12 cellular contexts compared by ENCODE assay signal in the genomic region with DNA sequence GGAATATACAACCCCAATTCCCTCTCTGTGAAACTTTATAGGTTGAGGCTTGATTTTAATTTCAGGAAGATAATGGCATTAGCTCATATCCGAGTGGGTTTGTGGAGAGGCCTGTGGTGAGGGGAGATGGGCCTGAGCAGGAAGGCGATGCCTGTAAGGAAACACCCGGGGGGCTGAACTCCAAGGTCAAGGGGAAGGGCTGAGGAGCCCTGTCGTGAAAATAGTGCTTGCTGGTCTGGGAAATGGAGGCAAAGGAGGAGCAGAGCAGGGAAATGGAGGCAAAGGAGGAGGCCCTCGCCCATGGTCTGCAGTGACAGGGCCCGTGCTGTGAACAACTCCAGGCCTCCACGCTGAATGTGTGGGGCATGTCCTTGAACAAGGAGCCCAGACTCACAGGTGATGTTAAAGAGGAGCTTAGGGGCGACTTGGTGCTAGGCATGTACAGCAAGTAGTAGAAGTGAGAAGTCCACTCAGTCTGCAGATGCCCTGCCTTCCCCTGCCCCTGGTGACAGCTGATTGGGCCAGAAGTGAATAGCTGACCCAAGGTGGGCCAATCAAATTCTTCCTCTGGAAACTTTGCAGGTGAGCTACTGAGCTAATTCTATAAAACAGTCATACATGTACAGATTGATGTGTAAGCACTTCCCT. TPM values are rescaled to one million over a fixed set of nuclear protein-coding genes. Genes with fewer than 3 reads are reported as not detected.
A peak's percentile ranks its signal among the peaks of the same experiment; 100 is the strongest.
DNase-seq lines count a peak whose midpoint lies in the region; ATAC-seq, FAIRE-seq and TF ChIP-seq lines count a peak whose summit lies in the region.
"Had no signal": no experiment of that assay in that cellular context is flagged by ENCODE, and none has a peak within 500 bp of the region (broad histone marks: within the 10 kb centered on the region; RNA-seq: fewer than 3 reads in every experiment).

No MANE protein-coding gene starts in this region.

- FAIRE-seq in GM12891 (lab: Jason Lieb, UNC), result peak; percentile 28

- no peak overlapping the region for H3K27ac Mint-ChIP-seq in neural crest cell (ENCODE audit: unreplicated experiment)
- H3K27ac Mint-ChIP-seq in stimulated activated effector memory CD8-positive, alpha-beta T cell treated with anti-CD3 and anti-CD28 coated beads, Interleukin-12 subunit alpha, Interleukin-12 subunit beta, amount 100 ng/mL, for 72 hours, result no peak overlapping the region
- H3K27ac Mint-ChIP-seq in activated CD4-positive, alpha-beta memory T cell treated with anti-CD3 and anti-CD28 coated beads, Interleukin-2, amount 10 ng/mL, durations not matched to agents 7 days and 5 days, result no peak overlapping the region
- H3K27ac Mint-ChIP-seq in naive thymus-derived CD8-positive, alpha-beta T cell, result peak overlapping the region in 2 of 10 donors; percentile 37 to 41

- POLR2A ChIA-PET in activated CD4-positive, alpha-beta memory T cell treated with anti-CD3 and anti-CD28 coated beads, Interleukin-2, amount 10 ng/mL, durations not matched to agents 7 days and 5 days (lab: Charles Lee), result no interaction called here
- POLR2A ChIA-PET in naive thymus-derived CD8-positive, alpha-beta T cell (lab: Charles Lee), result no interaction called here

- peaks cover 28% of the 10 kb centered on the region for H3K4me1 Mint-ChIP-seq in neural crest cell
- peaks cover 6% of the 10 kb centered on the region for H3K4me1 Mint-ChIP-seq in stimulated activated effector memory CD8-positive, alpha-beta T cell treated with anti-CD3 and anti-CD28 coated beads, Interleukin-12 subunit alpha, Interleukin-12 subunit beta, amount 100 ng/mL, for 72 hours
- no peaks in the 10 kb centered on the region for H3K4me1 Mint-ChIP-seq in activated CD4-positive, alpha-beta memory T cell treated with anti-CD3 and anti-CD28 coated beads, Interleukin-2, amount 10 ng/mL, durations not matched to agents 7 days and 5 days
- H3K4me1 Mint-ChIP-seq in naive thymus-derived CD8-positive, alpha-beta T cell, result peaks cover 5 to 16% (median 14%) of the 10 kb centered on the region in 4 donors

- no peaks in the 10 kb centered on the region for H3K27me3 Mint-ChIP-seq in neural crest cell (ENCODE audit: low read depth)
- H3K27me3 Mint-ChIP-seq in activated CD4-positive, alpha-beta memory T cell treated with anti-CD3 and anti-CD28 coated beads, Interleukin-2, amount 10 ng/mL, durations not matched to agents 7 days and 5 days, result peaks cover 50% of the 10 kb centered on the region
- peaks cover 31 to 58% (median 47%) of the 10 kb centered on the region in 5 donors for H3K27me3 Mint-ChIP-seq in naive thymus-derived CD8-positive, alpha-beta T cell

- H3K4me3 Mint-ChIP-seq in neural crest cell, result peak overlapping the region; percentile 38
- H3K4me3 Mint-ChIP-seq in stimulated activated effector memory CD8-positive, alpha-beta T cell treated with anti-CD3 and anti-CD28 coated beads, Interleukin-12 subunit alpha, Interleukin-12 subunit beta, amount 100 ng/mL, for 72 hours, result no peak overlapping the region
- H3K4me3 Mint-ChIP-seq in activated CD4-positive, alpha-beta memory T cell treated with anti-CD3 and anti-CD28 coated beads, Interleukin-2, amount 10 ng/mL, durations not matched to agents 7 days and 5 days, result no peak overlapping the region
- H3K4me3 Mint-ChIP-seq in naive thymus-derived CD8-positive, alpha-beta T cell, result peak overlapping the region in 1 of 10 donors; percentile 61

- DNase-seq in GM12891 (ENCODE audit: insufficient read length, low spot score) (no peak), NCI-H1436 (lab: John Stamatoyannopoulos, UW) (peak; percentile 75), cerebellar cortex (ENCODE audit: low spot score) (peak; percentile 23), neural crest cell (ENCODE audit: low read depth, low spot score) (no peak)
- DNase-seq in stimulated activated effector memory CD8-positive, alpha-beta T cell treated with anti-CD3 and anti-CD28 coated beads, Interleukin-12 subunit alpha, Interleukin-12 subunit beta, amount 100 ng/mL, for 72 hours (ENCODE audit: low spot score in 2 of 2), result no peak
- DNase-seq in activated CD4-positive, alpha-beta memory T cell treated with anti-CD3 and anti-CD28 coated beads, Interleukin-2, amount 10 ng/mL, durations not matched to agents 7 days and 5 days, result no peak
- DNase-seq in naive thymus-derived CD8-positive, alpha-beta T cell, result no peak
- DNase-seq: activated CD4-positive, alpha-beta T cell treated with anti-CD3 and anti-CD28 coated beads for 1 hour; activated gamma-delta T cell; NCI-H1048; Peyer's patch had no signal

- no peak for TF ChIP-seq CTCF in neural crest cell (conservative IDR thresholded peaks at IDR 0.05)

- H3K36me3 Mint-ChIP-seq in neural crest cell (ENCODE audit: low read depth), result no peaks in the 10 kb centered on the region
- no peaks in the 10 kb centered on the region for H3K36me3 Mint-ChIP-seq in stimulated activated effector memory CD8-positive, alpha-beta T cell treated with anti-CD3 and anti-CD28 coated beads, Interleukin-12 subunit alpha, Interleukin-12 subunit beta, amount 100 ng/mL, for 72 hours
- H3K36me3 Mint-ChIP-seq in activated CD4-positive, alpha-beta memory T cell treated with anti-CD3 and anti-CD28 coated beads, Interleukin-2, amount 10 ng/mL, durations not matched to agents 7 days and 5 days (ENCODE audit: low read depth), result no peaks in the 10 kb centered on the region
- no peaks in the 10 kb centered on the region for H3K36me3 Mint-ChIP-seq in naive thymus-derived CD8-positive, alpha-beta T cell

- no peaks in the 10 kb centered on the region for H3K9me3 Mint-ChIP-seq in neural crest cell
- no peaks in the 10 kb centered on the region for H3K9me3 Mint-ChIP-seq in stimulated activated effector memory CD8-positive, alpha-beta T cell treated with anti-CD3 and anti-CD28 coated beads, Interleukin-12 subunit alpha, Interleukin-12 subunit beta, amount 100 ng/mL, for 72 hours
- H3K9me3 Mint-ChIP-seq in activated CD4-positive, alpha-beta memory T cell treated with anti-CD3 and anti-CD28 coated beads, Interleukin-2, amount 10 ng/mL, durations not matched to agents 7 days and 5 days, result no peaks in the 10 kb centered on the region
- no peaks in the 10 kb centered on the region for H3K9me3 Mint-ChIP-seq in naive thymus-derived CD8-positive, alpha-beta T cell
- H3K9me3 Mint-ChIP-seq: dendritic cell treated with granulocyte-macrophage colony-stimulating factor and Interleukin-4, amounts not matched to agents 40 ng/mL and 50 ng/mL, for 4 days had no signal

- no peak for ATAC-seq in stimulated activated effector memory CD8-positive, alpha-beta T cell treated with anti-CD3 and anti-CD28 coated beads, Interleukin-12 subunit alpha, Interleukin-12 subunit beta, amount 100 ng/mL, for 72 hours
- no peak for ATAC-seq in naive thymus-derived CD8-positive, alpha-beta T cell

- no peak for TF ChIP-seq POLR2A in GM12891 (IDR thresholded peaks at IDR 0.05; ENCODE audit: low read depth, low read length)

- CTCF ChIA-PET in activated CD4-positive, alpha-beta memory T cell treated with anti-CD3 and anti-CD28 coated beads, Interleukin-2, amount 10 ng/mL, durations not matched to agents 7 days and 5 days (lab: Charles Lee), result interaction anchor here (0.9 to 1.4 kb wide), 3 partner anchors 21 to 140 kb away, joined by 3 read pairs; no protein-coding TSS in a partner anchor

TF ChIP-seq in GM12891, 5 proteins besides CTCF, POLR2A, EP300 and RAD21:
- TF ChIP-seq TAF1 (IDR thresholded peaks at IDR 0.05; ENCODE audit: low read depth, low read length) (no peak), PAX5 (IDR thresholded peaks at IDR 0.05; ENCODE audit: insufficient read depth, low read length, severe bottlenecking) (no peak), POU2F2 (IDR thresholded peaks at IDR 0.05; ENCODE audit: low read depth, low read length) (no peak), POLR2AphosphoS5 (IDR thresholded peaks at IDR 0.05; ENCODE audit: low read depth, low read length) (no peak), SPI1 (IDR thresholded peaks at IDR 0.05; ENCODE audit: low read depth, low read length) (no peak)

RNA-seq across cellular contexts. Expression of a gene that starts 38.1 kb away (rescaled TPM):
- 68.2 TPM for polyA plus RNA-seq in GM12891 (2012; ENCODE audit: low read depth, missing spikeins)
- total RNA-seq in neural crest cell, result 50.0 and 63.0 TPM in 2 replicates
- total RNA-seq in activated CD4-positive, alpha-beta memory T cell treated with anti-CD3 and anti-CD28 coated beads, Interleukin-2, amount 10 ng/mL, durations not matched to agents 7 days and 5 days, result 10 to 100 TPM; 30.8 to 35.3 TPM
- total RNA-seq in naive thymus-derived CD8-positive, alpha-beta T cell, result 10 to 100 TPM; 31.6 to 33.7 TPM
- 10 to 100 TPM; 41.1 to 42.8 (median 41.6) TPM for polyA plus RNA-seq in naive thymus-derived CD8-positive, alpha-beta T cell

Comparison
In these comparisons a context has a peak if more than half of its experiments do, and no peak if none do; other contexts are left out.
1. DNase-seq: peak in NCI-H1436 (single experiment) and cerebellar cortex (single experiment); none in GM12891 (single experiment), neural crest cell (single experiment), stimulated activated effector memory CD8-positive, alpha-beta T cell treated with anti-CD3 and anti-CD28 coated beads, Interleukin-12 subunit alpha, Interleukin-12 subunit beta, amount 100 ng/mL, for 72 hours (0 of 2), activated CD4-positive, alpha-beta memory T cell treated with anti-CD3 and anti-CD28 coated beads, Interleukin-2, amount 10 ng/mL, durations not matched to agents 7 days and 5 days (single experiment) and naive thymus-derived CD8-positive, alpha-beta T cell (0 of 10).